Comparison of ENCODE assay signal across 11 cellular contexts in genomic region chr13:72290962-72291681, GRCh38.
DNase-seq lines count a peak whose midpoint lies in the region; ATAC-seq, FAIRE-seq and TF ChIP-seq lines count a peak whose summit lies in the region.
"Had no signal": no experiment of that assay in that cellular context is flagged by ENCODE, and none has a peak within 500 bp of the region (broad histone marks: within the 10 kb centered on the region; RNA-seq: fewer than 3 reads in every experiment).

No MANE protein-coding gene starts in this region.

- intact Hi-C loops in pancreas (cut with DNase I): no loop called here

- H3K4me3 ChIP-seq in brain microvascular endothelial cell (ENCODE audit: low read depth, low read length) (no peak overlapping the region), kidney epithelial cell (ENCODE audit: low read depth, low read length) (no peak overlapping the region), pancreas (no peak overlapping the region)
- H3K4me3 ChIP-seq: suprapubic skin had no signal

- H3K4me1 ChIP-seq in pancreas: no peaks in the 10 kb centered on the region
- H3K4me1 ChIP-seq: suprapubic skin had no signal

- ATAC-seq in pancreas (no peak), GM18520 (IDR thresholded peaks at IDR 0.05; ENCODE audit: unreplicated experiment) (no peak)
- ATAC-seq: activated T-cell treated with anti-CD3 and anti-CD28 coated beads, Interleukin-2, amount 50 U/mL, for 4 hours had no signal

- in situ Hi-C loops in brain microvascular endothelial cell (cut with HindIII; ENCODE audit: low pct_ligation_motif_present, low sequenced_read_pairs): no loop called here
- in situ Hi-C loops in KBM-7 (cut with MboI; ENCODE audit: low pct_unique_long_range_greater_than_20kb, low sequenced_read_pairs): no loop called here

- no peaks in the 10 kb centered on the region for H3K9me3 ChIP-seq in pancreas
- H3K9me3 ChIP-seq: suprapubic skin had no signal

- DNase-seq in EL: peak; percentile 95
- peak; percentile 63 for DNase-seq in MV-4-11 (lab: John Stamatoyannopoulos, UW)
- peak; percentile 58 for DNase-seq in brain microvascular endothelial cell
- peak; percentile 94 for DNase-seq in kidney epithelial cell (ENCODE audit: low read depth)
- DNase-seq in NCI-H345 treated with DMSO at 0.1 percent for 48 hours (lab: John Stamatoyannopoulos, UW; ENCODE audit: unreplicated experiment): no peak
- DNase-seq in KBM-7: no peak
- DNase-seq in pancreas: no peak
- DNase-seq: activated T-cell treated with anti-CD3 and anti-CD28 coated beads, Interleukin-2, amount 50 U/mL, for 4 hours had no signal

- H3K36me3 ChIP-seq in brain microvascular endothelial cell (replicated peaks) (no peaks in the 10 kb centered on the region), kidney epithelial cell (ENCODE audit: control insufficient read depth, insufficient read depth, low read length) (no peaks in the 10 kb centered on the region), pancreas (no peaks in the 10 kb centered on the region)
- H3K36me3 ChIP-seq: suprapubic skin had no signal

- TF ChIP-seq CTCF in brain microvascular endothelial cell (IDR thresholded peaks at IDR 0.05; ENCODE audit: low read depth, low read length, missing control alignments): peak; percentile 41
- no peak for TF ChIP-seq CTCF in kidney epithelial cell (IDR thresholded peaks at IDR 0.05; ENCODE audit: insufficient read depth, low read length, poor library complexity, severe bottlenecking)
- TF ChIP-seq CTCF in pancreas (IDR thresholded peaks at IDR 0.05): no peak

- H3K27ac ChIP-seq in brain microvascular endothelial cell (no peak overlapping the region), pancreas (no peak overlapping the region)
- H3K27ac ChIP-seq: KMS-11, suprapubic skin had no signal

- no peak for FAIRE-seq in pancreas (lab: Jason Lieb, UNC)

- H3K27me3 ChIP-seq in brain microvascular endothelial cell (replicated peaks) (no peaks in the 10 kb centered on the region), kidney epithelial cell (ENCODE audit: control insufficient read depth, insufficient read depth, low read length) (no peaks in the 10 kb centered on the region), pancreas (no peaks in the 10 kb centered on the region)
- H3K27me3 ChIP-seq: suprapubic skin had no signal

Comparison
In these comparisons a context has a peak if more than half of its experiments do, and no peak if none do; other contexts are left out.
1. DNase-seq: peak in EL (single experiment), MV-4-11 (single experiment), brain microvascular endothelial cell (single experiment) and kidney epithelial cell (single experiment); none in NCI-H345 treated with DMSO at 0.1 percent for 48 hours (single experiment), KBM-7 (single experiment) and pancreas (0 of 6).